Comparison of ENCODE assay signal across 8 cellular contexts in genomic region chr5:139689631-139690384, GRCh38. TPM values are rescaled to one million over a fixed set of nuclear protein-coding genes. Genes with fewer than 3 reads are reported as not detected.
DNase-seq lines count a peak whose midpoint lies in the region; ATAC-seq and TF ChIP-seq lines count a peak whose summit lies in the region.

No MANE protein-coding gene starts in this region.

- no peaks in the 10 kb centered on the region for H3K79me2 ChIP-seq in HCT116 (ENCODE audit: insufficient read depth, low read length)

- no peak overlapping the region for H3K4me3 ChIP-seq in BLaER1 treated with 17β-estradiol and CSF1 and Interleukin-3, amounts not matched to agents 10 nM and 100 nM
- no peak overlapping the region for H3K4me3 ChIP-seq in HCT116 (replicated peaks in 1 of 2; ENCODE audit: low read depth in 1 of 2, low read length in 2 of 2)
- no peak overlapping the region for H3K4me3 ChIP-seq in right cardiac atrium (ENCODE audit: low read length)

- H3K27me3 Mint-ChIP-seq in WTC11 (ENCODE audit: low read depth) = peaks cover 24% of the 10 kb centered on the region

- ATAC-seq in HCT116 = peak; percentile 58
- ATAC-seq in WTC11 = peak; percentile 8
- ATAC-seq in right cardiac atrium = peak; percentile 2 to 13
- peak; percentile 44 for ATAC-seq in stimulated activated effector memory CD8-positive, alpha-beta T cell treated with anti-CD3 and anti-CD28 coated beads, Interleukin-12 subunit alpha, Interleukin-12 subunit beta, amount 100 ng/mL, for 72 hours
- no peak for ATAC-seq in HG02588 (IDR thresholded peaks at IDR 0.05; ENCODE audit: unreplicated experiment)

- H3K4me3 Mint-ChIP-seq in WTC11 = no peak overlapping the region
- no peak overlapping the region for H3K4me3 Mint-ChIP-seq in stimulated activated effector memory CD8-positive, alpha-beta T cell treated with anti-CD3 and anti-CD28 coated beads, Interleukin-12 subunit alpha, Interleukin-12 subunit beta, amount 100 ng/mL, for 72 hours

- peaks cover 0 to 4% (median 0%) of the 10 kb centered on the region in 11 experiments; a peak in 1 of 22 replicates for H3K36me3 ChIP-seq in BLaER1 treated with 17β-estradiol and CSF1 and Interleukin-3, amounts not matched to agents 10 nM and 100 nM
- H3K36me3 ChIP-seq in HCT116 (ENCODE audit: control insufficient read depth in 1 of 2, insufficient read depth in 2 of 2, low read length in 2 of 2) = no peaks in the 10 kb centered on the region

- TF ChIP-seq RAD21 in HCT116 (IDR thresholded peaks at IDR 0.05; ENCODE audit: low read depth) = no peak

- no peak for TF ChIP-seq POLR2A in HCT116 (IDR thresholded peaks at IDR 0.05; ENCODE audit: borderline replicate concordance, extremely low read depth, insufficient read depth, insufficient read length)

- POLR2A ChIA-PET in HCT116 (lab: Charles Lee) = no interaction called here
- POLR2A ChIA-PET in WTC11 (lab: Charles Lee) = interaction anchor here (0.9 to 4.2 kb wide), 5 partner anchors 11 to 56 kb away, joined by 3 to 23 read pairs (median 3); no protein-coding TSS in a partner anchor

- peaks cover 64% of the 10 kb centered on the region for H3K4me1 Mint-ChIP-seq in WTC11
- H3K4me1 Mint-ChIP-seq in stimulated activated effector memory CD8-positive, alpha-beta T cell treated with anti-CD3 and anti-CD28 coated beads, Interleukin-12 subunit alpha, Interleukin-12 subunit beta, amount 100 ng/mL, for 72 hours = peaks cover 13% of the 10 kb centered on the region

- H2AFZ ChIP-seq in HCT116 (ENCODE audit: low read depth, low read length, poor library complexity, severe bottlenecking) = no peak overlapping the region

- H4K20me1 ChIP-seq in BLaER1 treated with 17β-estradiol and CSF1 and Interleukin-3, amounts not matched to agents 10 nM and 100 nM = peaks cover 0 to 43% (median 17%) of the 10 kb centered on the region in 11 experiments; a peak in 12 of 22 replicates
- H4K20me1 ChIP-seq in HCT116 (ENCODE audit: insufficient read depth) = no peaks in the 10 kb centered on the region

- RAD21 ChIA-PET in HCT116 (lab: Charles Lee; ENCODE audit: low non-redundant PET in 1 of 2, low total read pairs in 2 of 2, uncharacterized antibody in 2 of 2, unreplicated experiment in 2 of 2) = interaction anchor here (0.5 to 1.6 kb wide), 9 partner anchors 13 to 284 kb away, joined by 3 to 7 read pairs (median 3); no protein-coding TSS in a partner anchor

- peaks cover 39 to 81% (median 70%) of the 10 kb centered on the region in 10 experiments for H3K4me1 ChIP-seq in BLaER1 treated with 17β-estradiol and CSF1 and Interleukin-3, amounts not matched to agents 10 nM and 100 nM
- H3K4me1 ChIP-seq in HCT116 (ENCODE audit: control insufficient read depth in 1 of 2, insufficient read depth in 2 of 2, low read length in 2 of 2) (peaks cover 8 to 20% of the 10 kb centered on the region in 2 experiments), right cardiac atrium (ENCODE audit: control insufficient read depth, insufficient read depth, low read length) (peaks cover 14% of the 10 kb centered on the region)

- WGBS in right cardiac atrium = 23% methylated on average over 17 of the region's 17 CpGs

- no peak for DNase-seq in HCT116 (ENCODE audit: low read depth, low spot score)
- peak; percentile 44 for DNase-seq in WTC11 (ENCODE audit: low spot score)
- peak in 1 of 3 donors; percentile 61 for DNase-seq in right cardiac atrium
- DNase-seq in stimulated activated effector memory CD8-positive, alpha-beta T cell treated with anti-CD3 and anti-CD28 coated beads, Interleukin-12 subunit alpha, Interleukin-12 subunit beta, amount 100 ng/mL, for 72 hours (ENCODE audit: low spot score in 2 of 2) = no peak
- no peak for DNase-seq in AG08396 (ENCODE audit: low spot score)
- DNase-seq in D341Med (ENCODE audit: low spot score) = no peak

- peak overlapping the region; percentile 72 to 96 (median 83) for H3K4me2 ChIP-seq in BLaER1 treated with 17β-estradiol and CSF1 and Interleukin-3, amounts not matched to agents 10 nM and 100 nM
- peak overlapping the region; percentile 3; the same call in 1 of the 2 replicates for H3K4me2 ChIP-seq in HCT116 (ENCODE audit: low read length)

- H3K9ac ChIP-seq in BLaER1 treated with 17β-estradiol and CSF1 and Interleukin-3, amounts not matched to agents 10 nM and 100 nM = peak overlapping the region in 9 of 11 experiments; percentile 2 to 60 (median 45); a peak in 12 of 22 replicates
- H3K9ac ChIP-seq in HCT116 (ENCODE audit: low read length) = no peak overlapping the region

- CTCF ChIA-PET in HCT116 (lab: Charles Lee) = interaction anchor here (1.0 to 5.7 kb wide), 9 partner anchors 9 to 267 kb away, joined by 3 to 81 read pairs (median 6); partner anchors contain the start of gene CXXC5
- CTCF ChIA-PET in WTC11 (lab: Charles Lee) = interaction anchor here (0.5 to 7.9 kb wide), 16 partner anchors 9 to 522 kb away, joined by 3 to 77 read pairs (median 6); partner anchors contain the start of gene CXXC5

- intact Hi-C loops in HCT116 (cut with micrococcal nuclease) (loop anchor here (1.0 kb wide), 1 partner anchor 57 kb away; no protein-coding TSS in a partner anchor), right cardiac atrium (cut with DNase I) (loop anchor here (5.0 to 10.0 kb wide), 3 partner anchors 53 to 75 kb away; no protein-coding TSS in a partner anchor)

- H3K36me3 Mint-ChIP-seq in WTC11 = no peaks in the 10 kb centered on the region
- no peaks in the 10 kb centered on the region for H3K36me3 Mint-ChIP-seq in stimulated activated effector memory CD8-positive, alpha-beta T cell treated with anti-CD3 and anti-CD28 coated beads, Interleukin-12 subunit alpha, Interleukin-12 subunit beta, amount 100 ng/mL, for 72 hours

- TF ChIP-seq CTCF in HCT116 (IDR thresholded peaks at IDR 0.05 in 2 of 3, conservative IDR thresholded peaks at IDR 0.05 in 1 of 3; ENCODE audit: borderline replicate concordance in 1 of 3, insufficient read depth in 1 of 3, low read depth in 2 of 3, low read length in 2 of 3) = peak in 2 of 3 experiments; percentile 46 to 62; a peak in 4 of 6 replicates
- no peak for TF ChIP-seq CTCF in WTC11 (IDR thresholded peaks at IDR 0.05)

- H3K9me3 Mint-ChIP-seq in WTC11 = no peaks in the 10 kb centered on the region
- no peaks in the 10 kb centered on the region for H3K9me3 Mint-ChIP-seq in stimulated activated effector memory CD8-positive, alpha-beta T cell treated with anti-CD3 and anti-CD28 coated beads, Interleukin-12 subunit alpha, Interleukin-12 subunit beta, amount 100 ng/mL, for 72 hours

- H3K27ac ChIP-seq in BLaER1 treated with 17β-estradiol and CSF1 and Interleukin-3, amounts not matched to agents 10 nM and 100 nM = peak overlapping the region in 3 of 11 experiments; percentile 33 to 54 (median 33); a peak in 6 of 22 replicates
- H3K27ac ChIP-seq in HCT116 (ENCODE audit: low read depth, low read length) = peak overlapping the region; percentile 2; the same call in 1 of the 2 replicates
- H3K27ac ChIP-seq in right cardiac atrium (ENCODE audit: low read length) = peak overlapping the region; percentile 0

- no peaks in the 10 kb centered on the region for H3K9me2 ChIP-seq in HCT116 (ENCODE audit: insufficient read depth)

- BruUV-seq in HCT116 (replicated peaks; lab: Mats Ljungman, UMichigan) = no TSS peak

- no peak overlapping the region for H3K27ac Mint-ChIP-seq in WTC11
- H3K27ac Mint-ChIP-seq in stimulated activated effector memory CD8-positive, alpha-beta T cell treated with anti-CD3 and anti-CD28 coated beads, Interleukin-12 subunit alpha, Interleukin-12 subunit beta, amount 100 ng/mL, for 72 hours = no peak overlapping the region

- no peaks in the 10 kb centered on the region for H3K9me3 ChIP-seq in BLaER1 treated with 17β-estradiol and CSF1 and Interleukin-3, amounts not matched to agents 10 nM and 100 nM (replicated peaks in 1 of 11)
- H3K9me3 ChIP-seq in HCT116 (ENCODE audit: control insufficient read depth in 1 of 2, insufficient read depth in 1 of 2, low read depth in 1 of 2, low read length in 2 of 2) (no peaks in the 10 kb centered on the region), right cardiac atrium (ENCODE audit: control insufficient read depth, low read length) (no peaks in the 10 kb centered on the region)

- no peaks in the 10 kb centered on the region; a peak in 1 of 22 replicates for H3K27me3 ChIP-seq in BLaER1 treated with 17β-estradiol and CSF1 and Interleukin-3, amounts not matched to agents 10 nM and 100 nM
- no peaks in the 10 kb centered on the region for H3K27me3 ChIP-seq in HCT116 (ENCODE audit: insufficient read depth, low read length)
- no peaks in the 10 kb centered on the region for H3K27me3 ChIP-seq in right cardiac atrium (ENCODE audit: control insufficient read depth, insufficient read depth)

TF ChIP-seq in HCT116, 20 proteins besides CTCF, POLR2A, EP300 and RAD21:
- TF ChIP-seq, protein P1, sequence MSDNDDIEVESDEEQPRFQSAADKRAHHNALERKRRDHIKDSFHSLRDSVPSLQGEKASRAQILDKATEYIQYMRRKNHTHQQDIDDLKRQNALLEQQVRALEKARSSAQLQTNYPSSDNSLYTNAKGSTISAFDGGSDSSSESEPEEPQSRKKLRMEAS (IDR thresholded peaks at IDR 0.05) = no peak
- peak; percentile 27; the same call in 1 of the 2 replicates for TF ChIP-seq POLR2AphosphoS5 (IDR thresholded peaks at IDR 0.05; ENCODE audit: low read depth, low read length)

TF ChIP-seq in WTC11, 78 proteins besides CTCF, POLR2A, EP300 and RAD21:
- no peak for TF ChIP-seq ZNF263 (CRISPR knock-in tag; IDR thresholded peaks at IDR 0.05; ENCODE audit: low read depth)
- 0 out of 2 replicates have a peak, but pooled peaks have one; percentile 13 for TF ChIP-seq FOXP4 (CRISPR knock-in tag; IDR thresholded peaks at IDR 0.05)
- TF ChIP-seq EMX1 (CRISPR knock-in tag; IDR thresholded peaks at IDR 0.05) = peak; percentile 75; the same call in 1 of the 2 replicates
- 0 out of 2 replicates have a peak, but pooled peaks have one; percentile 56 for TF ChIP-seq PRRX2 (CRISPR knock-in tag; IDR thresholded peaks at IDR 0.05)
- TF ChIP-seq ZNF423 (CRISPR knock-in tag; IDR thresholded peaks at IDR 0.05) = peak; percentile 84
TF ChIP-seq in WTC11: peak in this region for 4.

RNA-seq across cellular contexts. Expression of gene CXXC5, which starts 41.7 kb away (rescaled TPM):
- total RNA-seq in HCT116 (2021; ENCODE audit: unreplicated experiment) = 43.1 TPM
- 34.4 and 46.2 TPM in 2 replicates for polyA plus RNA-seq in HCT116 (2012)
- total RNA-seq in WTC11 (2021) = 77.5 to 97.2 TPM (median 78.0 TPM) in 3 replicates
- total RNA-seq in right cardiac atrium = 10 to 100 TPM; 33.9 to 70.5 (median 55.9) TPM
- polyA plus RNA-seq in right cardiac atrium = 47.5 TPM
